ENCODE assay signal across 2 cellular contexts in the genomic region with DNA sequence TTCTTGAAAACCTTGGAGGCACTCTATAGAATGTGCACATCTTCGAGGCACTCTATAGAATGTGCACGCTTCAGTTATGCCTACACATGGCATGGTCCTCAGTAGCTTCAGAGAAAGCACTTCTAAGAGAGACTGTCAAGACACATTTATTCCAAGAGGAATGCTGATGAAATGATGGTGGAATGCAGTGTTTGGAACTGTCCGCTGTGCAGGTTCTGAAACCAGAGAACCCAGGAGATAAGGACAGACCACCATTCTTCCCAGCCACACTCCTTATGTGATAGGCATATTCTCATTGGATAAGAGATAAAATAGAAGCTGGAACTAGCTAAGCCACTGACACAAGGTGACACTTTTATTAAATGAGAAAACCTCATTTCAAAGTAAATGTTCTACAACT.
TF ChIP-seq lines count a peak whose summit lies in the region.

No MANE protein-coding gene starts in this region.

TF ChIP-seq in liver, 16 proteins besides CTCF, POLR2A, EP300 and RAD21:
- no peak for TF ChIP-seq SP1 (IDR thresholded peaks at IDR 0.05)
- peak; percentile 71 for TF ChIP-seq REST (IDR thresholded peaks at IDR 0.05)
- no peak for TF ChIP-seq NR2F2 (IDR thresholded peaks at IDR 0.05)
- TF ChIP-seq HNF4A (conservative IDR thresholded peaks at IDR 0.05), result no peak
- TF ChIP-seq ZBTB33 (IDR thresholded peaks at IDR 0.05), result no peak
- no peak for TF ChIP-seq MAX (IDR thresholded peaks at IDR 0.05)

TF ChIP-seq in H1, 55 proteins besides CTCF, POLR2A, EP300 and RAD21:
- TF ChIP-seq SIN3A (conservative IDR thresholded peaks at IDR 0.05 in 1 of 2, IDR thresholded peaks at IDR 0.05 in 1 of 2; ENCODE audit: low read depth in 1 of 2, low read length in 2 of 2) (no peak), TEAD4 (IDR thresholded peaks at IDR 0.05; ENCODE audit: low read depth, low read length) (peak; percentile 82), SP2 (IDR thresholded peaks at IDR 0.05; ENCODE audit: low read length) (no peak), SP4 (IDR thresholded peaks at IDR 0.05; ENCODE audit: low read length) (no peak), MAFK (IDR thresholded peaks at IDR 0.05; ENCODE audit: low read depth, low read length) (no peak), ZNF274 (IDR thresholded peaks at IDR 0.05; ENCODE audit: borderline replicate concordance, extremely low read depth, low read length) (no peak), BACH1 (IDR thresholded peaks at IDR 0.05; ENCODE audit: low read length) (no peak)
